ENCODE assay signal across 1 cellular context in the genomic region with DNA sequence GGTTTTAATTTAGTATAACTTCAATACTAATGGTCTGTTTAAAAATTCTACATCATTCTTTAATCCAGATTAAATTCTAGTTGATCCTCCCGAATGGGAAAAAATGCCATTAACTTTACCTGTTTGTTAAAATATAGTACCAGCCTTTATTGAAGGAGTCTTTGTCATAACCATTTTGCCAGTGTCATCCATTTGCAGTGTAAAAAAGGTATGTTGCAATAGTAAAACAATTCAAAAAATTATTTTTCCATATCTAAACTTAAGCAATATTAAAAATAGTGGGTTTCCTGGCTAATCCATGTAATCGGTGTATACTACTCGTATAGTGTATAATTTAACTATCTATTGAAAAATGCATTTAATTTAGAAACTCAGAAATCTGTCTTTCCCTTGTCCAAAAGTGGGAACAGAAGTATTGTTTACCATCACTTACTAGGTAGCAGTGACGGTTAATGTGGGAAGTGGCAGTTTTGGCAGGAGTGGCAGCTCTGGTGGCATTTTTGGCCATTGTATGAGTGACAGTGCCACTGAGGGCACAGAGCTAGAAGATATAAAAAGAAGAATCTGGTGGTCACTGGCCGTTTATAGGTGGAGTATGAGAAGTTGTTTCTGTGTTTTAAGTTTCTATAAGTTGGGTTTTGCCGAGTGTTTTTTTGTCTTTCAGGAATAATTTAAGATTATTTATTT.
TF ChIP-seq lines count a peak whose summit lies in the region.

No MANE protein-coding gene starts in this region.

TF ChIP-seq in SK-N-SH, 30 proteins besides CTCF, POLR2A, EP300 and RAD21 (continued from another document):
- TF ChIP-seq REST (IDR thresholded peaks at IDR 0.05; ENCODE audit: low read depth, low read length) (no peak), FOXM1 (IDR thresholded peaks at IDR 0.05; ENCODE audit: low read depth) (no peak), EZH2phosphoT487 (IDR thresholded peaks at IDR 0.05; ENCODE audit: borderline replicate concordance, low read depth) (no peak), MAX (IDR thresholded peaks at IDR 0.05; ENCODE audit: low read depth) (no peak), TAF1 (IDR thresholded peaks at IDR 0.05; ENCODE audit: borderline replicate concordance, low read depth, low read length) (no peak)
- TF ChIP-seq, protein P1, sequence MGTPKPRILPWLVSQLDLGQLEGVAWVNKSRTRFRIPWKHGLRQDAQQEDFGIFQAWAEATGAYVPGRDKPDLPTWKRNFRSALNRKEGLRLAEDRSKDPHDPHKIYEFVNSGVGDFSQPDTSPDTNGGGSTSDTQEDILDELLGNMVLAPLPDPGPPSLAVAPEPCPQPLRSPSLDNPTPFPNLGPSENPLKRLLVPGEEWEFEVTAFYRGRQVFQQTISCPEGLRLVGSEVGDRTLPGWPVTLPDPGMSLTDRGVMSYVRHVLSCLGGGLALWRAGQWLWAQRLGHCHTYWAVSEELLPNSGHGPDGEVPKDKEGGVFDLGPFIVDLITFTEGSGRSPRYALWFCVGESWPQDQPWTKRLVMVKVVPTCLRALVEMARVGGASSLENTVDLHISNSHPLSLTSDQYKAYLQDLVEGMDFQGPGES (IDR thresholded peaks at IDR 0.05; ENCODE audit: low read depth, low read length): no peak
